ENCODE assay signal across 2 cellular contexts in the genomic region with DNA sequence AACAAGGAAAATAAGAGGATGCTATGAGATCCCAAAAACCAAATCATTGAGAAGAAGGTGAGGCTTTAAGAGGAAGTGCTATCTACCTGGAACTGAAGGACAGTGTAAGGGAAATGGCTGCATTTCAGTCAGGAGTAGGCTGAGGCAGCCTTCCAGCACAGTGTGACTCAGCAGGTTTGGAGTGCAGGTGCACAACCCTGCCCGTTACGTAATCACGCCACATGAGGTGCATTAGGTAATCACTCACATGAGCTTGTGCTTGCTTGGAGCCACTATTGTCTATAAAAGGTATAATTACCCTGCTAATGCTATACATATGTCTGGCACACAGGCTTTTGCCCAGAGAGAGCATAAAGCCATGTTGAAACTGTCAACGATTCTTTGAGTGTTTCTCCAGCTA.
TF ChIP-seq lines count a peak whose summit lies in the region.

No MANE protein-coding gene starts in this region.

TF ChIP-seq in GM23338, 12 proteins besides CTCF, POLR2A, EP300 and RAD21 (continued from another document):
- TF ChIP-seq, protein P1, sequence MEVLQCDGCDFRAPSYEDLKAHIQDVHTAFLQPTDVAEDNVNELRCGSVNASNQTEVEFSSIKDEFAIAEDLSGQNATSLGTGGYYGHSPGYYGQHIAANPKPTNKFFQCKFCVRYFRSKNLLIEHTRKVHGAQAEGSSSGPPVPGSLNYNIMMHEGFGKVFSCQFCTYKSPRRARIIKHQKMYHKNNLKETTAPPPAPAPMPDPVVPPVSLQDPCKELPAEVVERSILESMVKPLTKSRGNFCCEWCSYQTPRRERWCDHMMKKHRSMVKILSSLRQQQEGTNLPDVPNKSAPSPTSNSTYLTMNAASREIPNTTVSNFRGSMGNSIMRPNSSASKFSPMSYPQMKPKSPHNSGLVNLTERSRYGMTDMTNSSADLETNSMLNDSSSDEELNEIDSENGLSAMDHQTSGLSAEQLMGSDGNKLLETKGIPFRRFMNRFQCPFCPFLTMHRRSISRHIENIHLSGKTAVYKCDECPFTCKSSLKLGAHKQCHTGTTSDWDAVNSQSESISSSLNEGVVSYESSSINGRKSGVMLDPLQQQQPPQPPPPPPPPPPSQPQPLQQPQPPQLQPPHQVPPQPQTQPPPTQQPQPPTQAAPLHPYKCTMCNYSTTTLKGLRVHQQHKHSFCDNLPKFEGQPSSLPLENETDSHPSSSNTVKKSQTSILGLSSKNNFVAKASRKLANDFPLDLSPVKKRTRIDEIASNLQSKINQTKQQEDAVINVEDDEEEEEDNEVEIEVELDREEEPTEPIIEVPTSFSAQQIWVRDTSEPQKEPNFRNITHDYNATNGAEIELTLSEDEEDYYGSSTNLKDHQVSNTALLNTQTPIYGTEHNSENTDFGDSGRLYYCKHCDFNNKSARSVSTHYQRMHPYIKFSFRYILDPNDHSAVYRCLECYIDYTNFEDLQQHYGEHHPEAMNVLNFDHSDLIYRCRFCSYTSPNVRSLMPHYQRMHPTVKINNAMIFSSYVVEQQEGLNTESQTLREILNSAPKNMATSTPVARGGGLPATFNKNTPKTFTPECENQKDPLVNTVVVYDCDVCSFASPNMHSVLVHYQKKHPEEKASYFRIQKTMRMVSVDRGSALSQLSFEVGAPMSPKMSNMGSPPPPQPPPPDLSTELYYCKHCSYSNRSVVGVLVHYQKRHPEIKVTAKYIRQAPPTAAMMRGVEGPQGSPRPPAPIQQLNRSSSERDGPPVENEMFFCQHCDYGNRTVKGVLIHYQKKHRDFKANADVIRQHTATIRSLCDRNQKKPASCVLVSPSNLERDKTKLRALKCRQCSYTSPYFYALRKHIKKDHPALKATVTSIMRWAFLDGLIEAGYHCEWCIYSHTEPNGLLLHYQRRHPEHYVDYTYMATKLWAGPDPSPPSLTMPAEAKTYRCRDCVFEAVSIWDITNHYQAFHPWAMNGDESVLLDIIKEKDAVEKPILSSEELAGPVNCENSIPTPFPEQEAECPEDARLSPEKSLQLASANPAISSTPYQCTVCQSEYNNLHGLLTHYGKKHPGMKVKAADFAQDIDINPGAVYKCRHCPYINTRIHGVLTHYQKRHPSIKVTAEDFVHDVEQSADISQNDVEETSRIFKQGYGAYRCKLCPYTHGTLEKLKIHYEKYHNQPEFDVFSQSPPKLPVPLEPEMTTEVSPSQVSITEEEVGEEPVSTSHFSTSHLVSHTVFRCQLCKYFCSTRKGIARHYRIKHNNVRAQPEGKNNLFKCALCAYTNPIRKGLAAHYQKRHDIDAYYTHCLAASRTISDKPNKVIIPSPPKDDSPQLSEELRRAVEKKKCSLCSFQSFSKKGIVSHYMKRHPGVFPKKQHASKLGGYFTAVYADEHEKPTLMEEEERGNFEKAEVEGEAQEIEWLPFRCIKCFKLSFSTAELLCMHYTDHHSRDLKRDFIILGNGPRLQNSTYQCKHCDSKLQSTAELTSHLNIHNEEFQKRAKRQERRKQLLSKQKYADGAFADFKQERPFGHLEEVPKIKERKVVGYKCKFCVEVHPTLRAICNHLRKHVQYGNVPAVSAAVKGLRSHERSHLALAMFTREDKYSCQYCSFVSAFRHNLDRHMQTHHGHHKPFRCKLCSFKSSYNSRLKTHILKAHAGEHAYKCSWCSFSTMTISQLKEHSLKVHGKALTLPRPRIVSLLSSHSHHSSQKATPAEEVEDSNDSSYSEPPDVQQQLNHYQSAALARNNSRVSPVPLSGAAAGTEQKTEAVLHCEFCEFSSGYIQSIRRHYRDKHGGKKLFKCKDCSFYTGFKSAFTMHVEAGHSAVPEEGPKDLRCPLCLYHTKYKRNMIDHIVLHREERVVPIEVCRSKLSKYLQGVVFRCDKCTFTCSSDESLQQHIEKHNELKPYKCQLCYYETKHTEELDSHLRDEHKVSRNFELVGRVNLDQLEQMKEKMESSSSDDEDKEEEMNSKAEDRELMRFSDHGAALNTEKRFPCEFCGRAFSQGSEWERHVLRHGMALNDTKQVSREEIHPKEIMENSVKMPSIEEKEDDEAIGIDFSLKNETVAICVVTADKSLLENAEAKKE (CRISPR knock-in tag; IDR thresholded peaks at IDR 0.05): no peak
- no peak for TF ChIP-seq POLR2AphosphoS5 (IDR thresholded peaks at IDR 0.05; ENCODE audit: low read depth)
- TF ChIP-seq, protein P2, sequence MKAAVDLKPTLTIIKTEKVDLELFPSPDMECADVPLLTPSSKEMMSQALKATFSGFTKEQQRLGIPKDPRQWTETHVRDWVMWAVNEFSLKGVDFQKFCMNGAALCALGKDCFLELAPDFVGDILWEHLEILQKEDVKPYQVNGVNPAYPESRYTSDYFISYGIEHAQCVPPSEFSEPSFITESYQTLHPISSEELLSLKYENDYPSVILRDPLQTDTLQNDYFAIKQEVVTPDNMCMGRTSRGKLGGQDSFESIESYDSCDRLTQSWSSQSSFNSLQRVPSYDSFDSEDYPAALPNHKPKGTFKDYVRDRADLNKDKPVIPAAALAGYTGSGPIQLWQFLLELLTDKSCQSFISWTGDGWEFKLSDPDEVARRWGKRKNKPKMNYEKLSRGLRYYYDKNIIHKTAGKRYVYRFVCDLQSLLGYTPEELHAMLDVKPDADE (IDR thresholded peaks at IDR 0.05): no peak
- TF ChIP-seq ZNF114 (CRISPR knock-in tag; IDR thresholded peaks at IDR 0.05): no peak

TF ChIP-seq in GM12878, 131 proteins besides CTCF, POLR2A, EP300 and RAD21 (continued from another document):
- no peak for TF ChIP-seq KLF5 (IDR thresholded peaks at IDR 0.05; ENCODE audit: partially characterized antibody)
- TF ChIP-seq, protein P3, sequence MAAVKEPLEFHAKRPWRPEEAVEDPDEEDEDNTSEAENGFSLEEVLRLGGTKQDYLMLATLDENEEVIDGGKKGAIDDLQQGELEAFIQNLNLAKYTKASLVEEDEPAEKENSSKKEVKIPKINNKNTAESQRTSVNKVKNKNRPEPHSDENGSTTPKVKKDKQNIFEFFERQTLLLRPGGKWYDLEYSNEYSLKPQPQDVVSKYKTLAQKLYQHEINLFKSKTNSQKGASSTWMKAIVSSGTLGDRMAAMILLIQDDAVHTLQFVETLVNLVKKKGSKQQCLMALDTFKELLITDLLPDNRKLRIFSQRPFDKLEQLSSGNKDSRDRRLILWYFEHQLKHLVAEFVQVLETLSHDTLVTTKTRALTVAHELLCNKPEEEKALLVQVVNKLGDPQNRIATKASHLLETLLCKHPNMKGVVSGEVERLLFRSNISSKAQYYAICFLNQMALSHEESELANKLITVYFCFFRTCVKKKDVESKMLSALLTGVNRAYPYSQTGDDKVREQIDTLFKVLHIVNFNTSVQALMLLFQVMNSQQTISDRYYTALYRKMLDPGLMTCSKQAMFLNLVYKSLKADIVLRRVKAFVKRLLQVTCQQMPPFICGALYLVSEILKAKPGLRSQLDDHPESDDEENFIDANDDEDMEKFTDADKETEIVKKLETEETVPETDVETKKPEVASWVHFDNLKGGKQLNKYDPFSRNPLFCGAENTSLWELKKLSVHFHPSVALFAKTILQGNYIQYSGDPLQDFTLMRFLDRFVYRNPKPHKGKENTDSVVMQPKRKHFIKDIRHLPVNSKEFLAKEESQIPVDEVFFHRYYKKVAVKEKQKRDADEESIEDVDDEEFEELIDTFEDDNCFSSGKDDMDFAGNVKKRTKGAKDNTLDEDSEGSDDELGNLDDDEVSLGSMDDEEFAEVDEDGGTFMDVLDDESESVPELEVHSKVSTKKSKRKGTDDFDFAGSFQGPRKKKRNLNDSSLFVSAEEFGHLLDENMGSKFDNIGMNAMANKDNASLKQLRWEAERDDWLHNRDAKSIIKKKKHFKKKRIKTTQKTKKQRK (IDR thresholded peaks at IDR 0.05; ENCODE audit: low read depth, low read length): peak; percentile 56; the same call in 1 of the 2 replicates
